ENCODE assay signal across 20 cellular contexts in genomic region chr2:186497928-186498327, GRCh38.
"Had no signal": no experiment of that assay in that cellular context is flagged by ENCODE, and none has a peak within 500 bp of the region (broad histone marks: within the 10 kb centered on the region; RNA-seq: fewer than 3 reads in every experiment).

No MANE protein-coding gene starts in this region.

- H3K9me3 ChIP-seq: neutrophil, psoas muscle, right lobe of liver, testis, transverse colon had no signal

- H3K4me2 ChIP-seq: hepatocyte had no signal

- H3K27ac ChIP-seq: foreskin keratinocyte, hepatocyte, neutrophil, psoas muscle, right lobe of liver, testis, transverse colon had no signal

- FAIRE-seq: colon, endothelial cell of umbilical vein had no signal

- H3K4me3 Mint-ChIP-seq: dendritic cell treated with granulocyte-macrophage colony-stimulating factor and Interleukin-4, amounts not matched to agents 40 ng/mL and 50 ng/mL, for 4 days; effector memory CD8-positive, alpha-beta T cell; stimulated activated naive B cell treated with anti-CD40 and anti-IgM and Interleukin-4, amounts not matched to agents 10 μg/mL and 1 μg/mL and 100 μg/mL, for 72 hours; stimulated activated naive CD8-positive, alpha-beta T cell treated with anti-CD3 and anti-CD28 coated beads, Interleukin-15, amount 100 ng/mL, for 72 hours had no signal

- ATAC-seq: effector memory CD8-positive, alpha-beta T cell; foreskin keratinocyte; left colon; left ventricle myocardium superior; naive thymus-derived CD4-positive, alpha-beta T cell; psoas muscle; stimulated activated naive B cell treated with anti-CD40 and anti-IgM and Interleukin-4, amounts not matched to agents 10 μg/mL and 1 μg/mL and 100 μg/mL, for 72 hours; stimulated activated naive CD8-positive, alpha-beta T cell treated with anti-CD3 and anti-CD28 coated beads, Interleukin-15, amount 100 ng/mL, for 72 hours had no signal

- H2AFZ ChIP-seq: hepatocyte had no signal

- H3K4me3 ChIP-seq: hepatocyte, lung, psoas muscle, right lobe of liver, testis, transverse colon had no signal

- H3K27me3 ChIP-seq: foreskin keratinocyte, hepatocyte, neutrophil, right lobe of liver, testis, transverse colon had no signal

- H3K27ac Mint-ChIP-seq: dendritic cell treated with granulocyte-macrophage colony-stimulating factor and Interleukin-4, amounts not matched to agents 40 ng/mL and 50 ng/mL, for 4 days; stimulated activated naive B cell treated with anti-CD40 and anti-IgM and Interleukin-4, amounts not matched to agents 10 μg/mL and 1 μg/mL and 100 μg/mL, for 72 hours had no signal

- H3K27me3 Mint-ChIP-seq: dendritic cell treated with granulocyte-macrophage colony-stimulating factor and Interleukin-4, amounts not matched to agents 40 ng/mL and 50 ng/mL, for 4 days; effector memory CD8-positive, alpha-beta T cell; naive thymus-derived CD4-positive, alpha-beta T cell; stimulated activated naive B cell treated with anti-CD40 and anti-IgM and Interleukin-4, amounts not matched to agents 10 μg/mL and 1 μg/mL and 100 μg/mL, for 72 hours; stimulated activated naive CD8-positive, alpha-beta T cell treated with anti-CD3 and anti-CD28 coated beads, Interleukin-15, amount 100 ng/mL, for 72 hours had no signal

- H3K9me3 Mint-ChIP-seq: dendritic cell treated with granulocyte-macrophage colony-stimulating factor and Interleukin-4, amounts not matched to agents 40 ng/mL and 50 ng/mL, for 4 days; effector memory CD8-positive, alpha-beta T cell; naive thymus-derived CD4-positive, alpha-beta T cell; stimulated activated naive B cell treated with anti-CD40 and anti-IgM and Interleukin-4, amounts not matched to agents 10 μg/mL and 1 μg/mL and 100 μg/mL, for 72 hours; stimulated activated naive CD8-positive, alpha-beta T cell treated with anti-CD3 and anti-CD28 coated beads, Interleukin-15, amount 100 ng/mL, for 72 hours had no signal

- DNase-seq: effector memory CD8-positive, alpha-beta T cell; foreskin keratinocyte; left colon; left ventricle myocardium superior; mesendoderm; naive thymus-derived CD4-positive, alpha-beta T cell; psoas muscle; retina; right lobe of liver; stimulated activated CD4-positive, alpha-beta T cell treated with anti-CD3 and anti-CD28 coated beads, Interleukin-4, amount 100 ng/mL, for 1 hour; stimulated activated naive B cell treated with anti-CD40 and anti-IgM and Interleukin-4, amounts not matched to agents 10 μg/mL and 1 μg/mL and 100 μg/mL, for 72 hours; stimulated activated naive CD8-positive, alpha-beta T cell treated with anti-CD3 and anti-CD28 coated beads, Interleukin-15, amount 100 ng/mL, for 72 hours; testis; transverse colon had no signal

- H3K4me1 ChIP-seq: foreskin keratinocyte, right lobe of liver had no signal
